In genomic region chr1:184912392-184912791, GRCh38 we compare ENCODE assay signal across 28 cellular contexts.
"Had no signal": no experiment of that assay in that cellular context is flagged by ENCODE, and none has a peak within 500 bp of the region (broad histone marks: within the 10 kb centered on the region; RNA-seq: fewer than 3 reads in every experiment).

No MANE protein-coding gene starts in this region.

- H3K4me3 Mint-ChIP-seq: natural killer cell treated with Interleukin-12 subunit alpha and Interleukin-12 subunit beta and Interleukin-15 and Interleukin-18, amount 100 ng/mL, for 72 hours; nephron progenitor cell; neural crest cell; stimulated activated effector memory CD8-positive, alpha-beta T cell treated with anti-CD3 and anti-CD28 coated beads, Interleukin-12 subunit alpha, Interleukin-12 subunit beta, amount 100 ng/mL, for 72 hours; stimulated activated naive B cell treated with anti-CD40 and anti-IgM and Interleukin-4, amounts not matched to agents 10 μg/mL and 1 μg/mL and 100 μg/mL, for 72 hours; stimulated activated naive CD8-positive, alpha-beta T cell treated with anti-CD3 and anti-CD28 coated beads, Interleukin-15, Interleukin-2, amounts not matched to agents 100 ng/mL and 50 ng/mL, for 24 hours had no signal

- DNase-seq: nephron progenitor cell; nucleus accumbens; pancreas; retina; right lobe of liver; sigmoid colon; small intestine; stimulated activated CD4-positive, alpha-beta T cell treated with anti-CD3 and anti-CD28 coated beads, Interleukin-15, amount 100 ng/mL, for 24 hours; stimulated activated CD4-positive, alpha-beta T cell treated with anti-CD3 and anti-CD28 coated beads, Interleukin-2, amount 100 ng/mL, for 24 hours; stimulated activated CD4-positive, alpha-beta T cell treated with anti-CD3 and anti-CD28 coated beads, Interleukin-2, amount 100 ng/mL, for 48 hours; stimulated activated CD4-positive, alpha-beta T cell treated with anti-CD3 and anti-CD28 coated beads, Interleukin-4, amount 100 ng/mL, for 24 hours; stimulated activated naive B cell treated with anti-CD40 and anti-IgM and Interleukin-4, amounts not matched to agents 10 μg/mL and 1 μg/mL and 100 μg/mL, for 72 hours; stimulated activated naive CD4-positive, alpha-beta T cell treated with Interleukin-2 at 50 U/mL for 16 hours; stomach; thyroid gland; trophoblast cell; upper lobe of left lung had no signal

- H3K36me3 ChIP-seq: neutrophil, pancreas, prostate gland, right atrium auricular region, right lobe of liver, sigmoid colon, stomach, thoracic aorta, thyroid gland, tibial nerve, upper lobe of left lung, vagina had no signal

- H3K4me1 Mint-ChIP-seq: nephron progenitor cell, neural crest cell had no signal

- H3K9me3 Mint-ChIP-seq: natural killer cell treated with Interleukin-12 subunit alpha and Interleukin-12 subunit beta and Interleukin-15 and Interleukin-18, amount 100 ng/mL, for 72 hours; nephron progenitor cell; neural crest cell; stimulated activated effector memory CD8-positive, alpha-beta T cell treated with anti-CD3 and anti-CD28 coated beads, Interleukin-12 subunit alpha, Interleukin-12 subunit beta, amount 100 ng/mL, for 72 hours; stimulated activated naive B cell treated with anti-CD40 and anti-IgM and Interleukin-4, amounts not matched to agents 10 μg/mL and 1 μg/mL and 100 μg/mL, for 72 hours; stimulated activated naive CD8-positive, alpha-beta T cell treated with anti-CD3 and anti-CD28 coated beads, Interleukin-15, Interleukin-2, amounts not matched to agents 100 ng/mL and 50 ng/mL, for 24 hours had no signal

- H3K4me3 ChIP-seq: pancreas, prostate gland, right atrium auricular region, right lobe of liver, sigmoid colon, stomach, thoracic aorta, thyroid gland, tibial nerve, upper lobe of left lung, vagina had no signal

- H3K27ac Mint-ChIP-seq: natural killer cell treated with Interleukin-12 subunit alpha and Interleukin-12 subunit beta and Interleukin-15 and Interleukin-18, amount 100 ng/mL, for 72 hours; nephron progenitor cell; stimulated activated effector memory CD8-positive, alpha-beta T cell treated with anti-CD3 and anti-CD28 coated beads, Interleukin-12 subunit alpha, Interleukin-12 subunit beta, amount 100 ng/mL, for 72 hours; stimulated activated naive B cell treated with anti-CD40 and anti-IgM and Interleukin-4, amounts not matched to agents 10 μg/mL and 1 μg/mL and 100 μg/mL, for 72 hours; stimulated activated naive CD8-positive, alpha-beta T cell treated with anti-CD3 and anti-CD28 coated beads, Interleukin-15, Interleukin-2, amounts not matched to agents 100 ng/mL and 50 ng/mL, for 24 hours had no signal

- H3K27me3 ChIP-seq: neutrophil, pancreas, right atrium auricular region, right lobe of liver, sigmoid colon, stomach, thyroid gland, tibial nerve, upper lobe of left lung, vagina had no signal

- H3K4me1 ChIP-seq: prostate gland, right lobe of liver, thyroid gland had no signal

- FAIRE-seq: pancreas, small intestine, urothelium cell line had no signal

- H3K27me3 Mint-ChIP-seq: natural killer cell treated with Interleukin-12 subunit alpha and Interleukin-12 subunit beta and Interleukin-15 and Interleukin-18, amount 100 ng/mL, for 72 hours; stimulated activated naive B cell treated with anti-CD40 and anti-IgM and Interleukin-4, amounts not matched to agents 10 μg/mL and 1 μg/mL and 100 μg/mL, for 72 hours had no signal

- H3K27ac ChIP-seq: neutrophil, prostate gland, right atrium auricular region, right lobe of liver, stomach, thoracic aorta, thyroid gland, tibial nerve, upper lobe of left lung, vagina had no signal

- H3K9me3 ChIP-seq: neutrophil, pancreas, prostate gland, right atrium auricular region, right lobe of liver, sigmoid colon, stomach, thoracic aorta, thyroid gland, tibial nerve, upper lobe of left lung, vagina had no signal
